Comparison of ENCODE assay signal across 1 cellular context in the genomic region with DNA sequence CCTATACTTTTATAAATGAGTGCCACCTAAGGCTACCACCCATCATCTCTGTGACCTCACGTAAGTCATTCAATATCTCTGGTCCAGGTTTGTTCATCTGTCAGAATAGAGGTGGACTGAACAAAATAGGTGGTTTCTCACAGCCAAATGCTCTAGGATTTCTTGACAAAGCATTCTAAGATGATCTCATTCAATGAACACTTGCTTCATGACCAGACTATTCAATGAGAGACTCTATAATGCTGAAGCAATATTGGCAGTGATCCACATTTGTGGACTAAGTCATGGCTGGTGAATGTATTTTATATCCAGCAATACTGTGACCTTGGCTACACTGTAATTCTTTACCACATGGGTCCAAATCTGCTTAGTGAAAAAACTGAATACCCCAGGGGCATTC.
TF ChIP-seq lines count a peak whose summit lies in the region.

No MANE protein-coding gene starts in this region.

TF ChIP-seq in IMR-90, 13 proteins besides CTCF, POLR2A, EP300 and RAD21 (continued from another document):
- TF ChIP-seq, protein P1, sequence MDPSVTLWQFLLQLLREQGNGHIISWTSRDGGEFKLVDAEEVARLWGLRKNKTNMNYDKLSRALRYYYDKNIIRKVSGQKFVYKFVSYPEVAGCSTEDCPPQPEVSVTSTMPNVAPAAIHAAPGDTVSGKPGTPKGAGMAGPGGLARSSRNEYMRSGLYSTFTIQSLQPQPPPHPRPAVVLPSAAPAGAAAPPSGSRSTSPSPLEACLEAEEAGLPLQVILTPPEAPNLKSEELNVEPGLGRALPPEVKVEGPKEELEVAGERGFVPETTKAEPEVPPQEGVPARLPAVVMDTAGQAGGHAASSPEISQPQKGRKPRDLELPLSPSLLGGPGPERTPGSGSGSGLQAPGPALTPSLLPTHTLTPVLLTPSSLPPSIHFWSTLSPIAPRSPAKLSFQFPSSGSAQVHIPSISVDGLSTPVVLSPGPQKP (IDR thresholded peaks at IDR 0.05; ENCODE audit: borderline replicate concordance, low read depth, low read length): no peak
- TF ChIP-seq FOS (IDR thresholded peaks at IDR 0.05; ENCODE audit: low read depth, low read length): no peak
